1 cellular context compared by ENCODE assay signal in the genomic region with DNA sequence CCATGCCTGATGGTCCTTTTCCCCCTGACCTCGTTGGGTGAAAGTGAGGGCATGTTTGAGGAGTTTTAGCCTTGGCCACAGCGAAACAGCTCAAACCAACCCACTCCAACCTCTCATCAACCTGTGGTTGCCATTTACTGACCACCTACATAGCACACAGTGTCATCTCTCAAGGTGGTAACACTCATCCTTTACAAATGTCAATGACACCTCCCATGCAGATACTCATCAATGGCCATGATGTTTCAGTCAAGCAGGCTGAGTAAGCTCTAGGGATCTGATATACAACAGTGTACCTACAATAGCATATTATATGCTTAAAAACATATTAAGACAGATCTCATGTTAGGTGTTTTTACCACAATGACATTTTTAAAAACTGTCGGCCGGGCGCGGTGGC.
TF ChIP-seq lines count a peak whose summit lies in the region.

No MANE protein-coding gene starts in this region.

TF ChIP-seq in GM12891, 5 proteins besides CTCF, POLR2A, EP300 and RAD21 (continued from another document):
- TF ChIP-seq TAF1 (IDR thresholded peaks at IDR 0.05; ENCODE audit: low read depth, low read length), result no peak
- no peak for TF ChIP-seq PAX5 (IDR thresholded peaks at IDR 0.05; ENCODE audit: insufficient read depth, low read length, severe bottlenecking)
- TF ChIP-seq POU2F2 (IDR thresholded peaks at IDR 0.05; ENCODE audit: low read depth, low read length), result no peak
- no peak for TF ChIP-seq SPI1 (IDR thresholded peaks at IDR 0.05; ENCODE audit: low read depth, low read length)
